Comparison of ENCODE assay signal across 11 cellular contexts in genomic region chr2:237223208-237223861, GRCh38.
DNase-seq lines count a peak whose midpoint lies in the region; ATAC-seq, FAIRE-seq and TF ChIP-seq lines count a peak whose summit lies in the region.
"Had no signal": no experiment of that assay in that cellular context is flagged by ENCODE, and none has a peak within 500 bp of the region (broad histone marks: within the 10 kb centered on the region; RNA-seq: fewer than 3 reads in every experiment).

No MANE protein-coding gene starts in this region.

- peak overlapping the region; percentile 95 for H2BK5ac ChIP-seq in IMR-90 (ENCODE audit: low read depth, low read length, poor library complexity, severe bottlenecking)
- no peak overlapping the region for H2BK5ac ChIP-seq in H1 (ENCODE audit: low read depth, low read length)

- peak overlapping the region; percentile 97 for H2BK120ac ChIP-seq in IMR-90 (ENCODE audit: low read depth, low read length)
- peak overlapping the region; percentile 40 for H2BK120ac ChIP-seq in H1 (replicated peaks; ENCODE audit: low read depth, low read length)

- H3K4me1 ChIP-seq in IMR-90 (ENCODE audit: control insufficient read depth, insufficient read depth, low read length) (peaks cover 30% of the 10 kb centered on the region), H1 (replicated peaks in 1 of 4; ENCODE audit: control insufficient read depth in 3 of 4, insufficient read depth in 4 of 4, low read length in 3 of 4) (peaks cover 0 to under 1% (median 0%) of the 10 kb centered on the region in 4 experiments; a peak in 5 of 7 replicates)

- TSS peak; percentile 61 for BruUV-seq in IMR-90 (replicated peaks; lab: Mats Ljungman, UMichigan)

- CTCF ChIA-PET in AG04449 (lab: Yijun Ruan, JAX) (interaction anchor here (0.9 kb wide), 1 partner anchor 34 kb away, joined by 5 read pairs; no protein-coding TSS in a partner anchor), IMR-90 (lab: Yijun Ruan, JAX) (interaction anchor here (0.7 to 1.2 kb wide), 5 partner anchors 35 to 77 kb away, joined by 3 to 5 read pairs (median 3); no protein-coding TSS in a partner anchor), H1 (lab: Charles Lee; ENCODE audit: partially characterized antibody) (interaction anchor here (1.0 to 1.3 kb wide), 2 partner anchors 32 to 58 kb away, joined by 3 to 7 read pairs; no protein-coding TSS in a partner anchor)

- 0 out of 2 replicates have a peak overlapping the region, but pooled peaks have one; percentile 0 for H2BK12ac ChIP-seq in H1 (ENCODE audit: low read depth, low read length)

- H2BK15ac ChIP-seq in IMR-90 (ENCODE audit: low read depth, low read length), result peak overlapping the region; percentile 47; the same call in 2 of the 3 replicates
- H2BK15ac ChIP-seq in H1 (ENCODE audit: low read length), result no peak overlapping the region

- intact Hi-C loops in IMR-90 (cut with micrococcal nuclease), result loop anchor here (2.0 kb wide), 2 partner anchors 33 to 53 kb away; no protein-coding TSS in a partner anchor

- H3K9me1 ChIP-seq in IMR-90 (ENCODE audit: insufficient read depth, low read length), result peaks cover 22% of the 10 kb centered on the region

- H3K4me2 ChIP-seq in IMR-90 (ENCODE audit: low read depth, low read length) (peak overlapping the region; percentile 30; the same call in 1 of the 2 replicates), H1 (ENCODE audit: insufficient read depth in 1 of 2, low read depth in 2 of 2, low read length in 2 of 2) (no peak overlapping the region)

- peak; percentile 64 for ATAC-seq in IMR-90 (ENCODE audit: low read depth)
- no peak for ATAC-seq in GM18909 (IDR thresholded peaks at IDR 0.05; ENCODE audit: poor library complexity, unreplicated experiment)
- ATAC-seq in HG02885 (IDR thresholded peaks at IDR 0.05; ENCODE audit: poor library complexity, unreplicated experiment), result no peak
- ATAC-seq: activated naive CD4-positive, alpha-beta T cell treated with anti-CD3 and anti-CD28 coated beads, Interleukin-2, amount 50 U/mL, for 72 hours had no signal

- 8% methylated on average over 2 of the region's 6 CpGs; no CpG with 5 or more reads in 1 of the 2 experiments for WGBS in IMR-90 (ENCODE audit: extremely low coverage in 2 of 2, insufficient read length in 1 of 2), 2 experiments
- WGBS in H1 (ENCODE audit: extremely low coverage in 1 of 2, insufficient coverage in 1 of 2, insufficient read length in 1 of 2, insufficient replicate concordance in 2 of 2, low coverage in 1 of 2, low lambda C conversion rate in 2 of 2, missing lambda C conversion rate in 1 of 2), 2 experiments, result 90% methylated on average over 6 of the region's 6 CpGs; no CpG with 5 or more reads in 1 of the 2 experiments

- no peaks in the 10 kb centered on the region for H3K23me2 ChIP-seq in H1 (ENCODE audit: low read depth, low read length)

- H3K9ac ChIP-seq in IMR-90 (ENCODE audit: low read depth, low read length) (peak overlapping the region; percentile 82), H1 (replicated peaks in 1 of 4; ENCODE audit: extremely low read depth in 1 of 4, low read depth in 3 of 4, low read length in 3 of 4) (no peak overlapping the region)

- no peaks in the 10 kb centered on the region for H3K36me3 ChIP-seq in IMR-90 (ENCODE audit: control insufficient read depth, insufficient read depth, low read length)
- H3K36me3 ChIP-seq in H1 (ENCODE audit: control insufficient read depth in 2 of 4, insufficient read depth in 4 of 4, low read length in 3 of 4), result no peaks in the 10 kb centered on the region

- TF ChIP-seq POLR2A in IMR-90 (IDR thresholded peaks at IDR 0.05; ENCODE audit: low read depth, low read length) (peak; percentile 58; the same call in 1 of the 2 replicates), H1 (IDR thresholded peaks at IDR 0.05; ENCODE audit: control extremely low read depth in 1 of 2, low read depth in 2 of 2, low read length in 2 of 2) (no peak)

- peak overlapping the region; percentile 96 for H3K56ac ChIP-seq in IMR-90 (ENCODE audit: extremely low read depth, insufficient read depth, low read length)
- H3K56ac ChIP-seq in H1 (replicated peaks; ENCODE audit: insufficient read length, low read depth, low read length), result no peak overlapping the region

- H4K8ac ChIP-seq in IMR-90 (ENCODE audit: low read depth in 2 of 2, low read length in 2 of 2) (peak overlapping the region; percentile 88), H1 (ENCODE audit: extremely low read depth, insufficient read depth, low read length) (no peak overlapping the region; the same call in 1 of the 2 replicates)

- in situ Hi-C loops in IMR-90 (cut with MboI; ENCODE audit: low sequenced_read_pairs), result no loop called here

- peaks cover 0 to 18% of the 10 kb centered on the region in 2 experiments; a peak in 2 of 4 replicates for H3K79me1 ChIP-seq in IMR-90 (ENCODE audit: low read depth in 1 of 2, low read length in 2 of 2)
- H3K79me1 ChIP-seq in H1 (ENCODE audit: low read depth, low read length), result no peaks in the 10 kb centered on the region

- POLR2A ChIA-PET in AG04449 (lab: Yijun Ruan, JAX) (interaction anchor here (0.5 to 1.2 kb wide), 6 partner anchors 21 to 73 kb away, joined by 3 to 5 read pairs (median 3); no protein-coding TSS in a partner anchor), IMR-90 (lab: Charles Lee; ENCODE audit: unreplicated experiment) (interaction anchor here (0.6 to 2.5 kb wide), 12 partner anchors 11 to 77 kb away, joined by 3 to 11 read pairs (median 4); no protein-coding TSS in a partner anchor), H1 (lab: Charles Lee; ENCODE audit: partially characterized antibody) (no interaction called here)

- H3K4ac ChIP-seq in IMR-90 (ENCODE audit: low read depth, low read length) (peak overlapping the region; percentile 96), H1 (replicated peaks; ENCODE audit: insufficient read length, low read depth, low read length) (no peak overlapping the region)

- peak overlapping the region; percentile 0 for H2AFZ ChIP-seq in IMR-90 (replicated peaks; ENCODE audit: low read length, poor library complexity)
- no peak overlapping the region for H2AFZ ChIP-seq in H1 (ENCODE audit: low read length)

- TF ChIP-seq RAD21 in IMR-90 (IDR thresholded peaks at IDR 0.05; ENCODE audit: low read length) (peak; percentile 42), H1 (IDR thresholded peaks at IDR 0.05 in 1 of 2, conservative IDR thresholded peaks at IDR 0.05 in 1 of 2; ENCODE audit: low read depth in 2 of 2, low read length in 2 of 2) (no peak)

- TF ChIP-seq EP300 in H1 (IDR thresholded peaks at IDR 0.05; ENCODE audit: borderline replicate concordance in 1 of 2, low read depth in 2 of 2, low read length in 2 of 2), result no peak

- H2BK20ac ChIP-seq in IMR-90 (ENCODE audit: low read depth, low read length), result peak overlapping the region; percentile 91
- H2BK20ac ChIP-seq in H1 (ENCODE audit: low read length), result no peak overlapping the region

- H3K9me3 ChIP-seq in IMR-90 (ENCODE audit: control insufficient read depth, insufficient read depth, low read length) (no peaks in the 10 kb centered on the region), H1 (ENCODE audit: insufficient read depth in 2 of 2, low read depth in 1 of 2, low read length in 1 of 2) (no peaks in the 10 kb centered on the region)

- H3K23ac ChIP-seq in IMR-90 (ENCODE audit: low read depth, low read length) (peak overlapping the region; percentile 84), H1 (ENCODE audit: insufficient read length) (no peak overlapping the region)

- no peaks in the 10 kb centered on the region for H4K20me1 ChIP-seq in IMR-90 (ENCODE audit: insufficient read depth, low read length)
- no peaks in the 10 kb centered on the region for H4K20me1 ChIP-seq in H1 (replicated peaks in 1 of 2; ENCODE audit: control insufficient read depth in 1 of 2, insufficient read depth in 2 of 2, low read length in 2 of 2)

- H4K5ac ChIP-seq in IMR-90 (ENCODE audit: low read depth, low read length), result peak overlapping the region; percentile 97
- H4K5ac ChIP-seq in H1 (ENCODE audit: insufficient read length, low read depth, low read length), result no peak overlapping the region

- no peak for FAIRE-seq in H1 (lab: Jason Lieb, UNC)

- peak overlapping the region; percentile 46 for H2AK9ac ChIP-seq in IMR-90 (replicated peaks; ENCODE audit: low read depth, low read length, poor library complexity)

- H3K27me3 ChIP-seq in IMR-90 (ENCODE audit: control insufficient read depth, insufficient read depth, low read length) (no peaks in the 10 kb centered on the region), H1 (replicated peaks in 1 of 4; ENCODE audit: control insufficient read depth in 3 of 4, extremely low read depth in 1 of 4, insufficient read depth in 3 of 4, low read length in 3 of 4) (no peaks in the 10 kb centered on the region; a peak in 1 of 7 replicates)

- DNase-seq in AG04449 (ENCODE audit: low read depth, low spot score) (peak; percentile 99), IMR-90 (peak; percentile 100), H1 (ENCODE audit: low read depth in 1 of 2, low spot score in 2 of 2) (no peak), myocyte (ENCODE audit: low read depth) (peak; percentile 96), KG1 (lab: John Stamatoyannopoulos, UW) (no peak), hypothalamus (lab: John Stamatoyannopoulos, UW) (no peak)
- DNase-seq: NCI-H2227 treated with DMSO at 0.1 percent for 48 hours had no signal

- H3K4me3 ChIP-seq in AG04449 (ENCODE audit: low read depth, low read length), result no peak overlapping the region
- H3K4me3 ChIP-seq in IMR-90 (ENCODE audit: insufficient read depth, low read depth, low read length), result no peak overlapping the region
- no peak overlapping the region for H3K4me3 ChIP-seq in H1 (ENCODE audit: extremely low read depth in 1 of 4, insufficient read depth in 2 of 4, low read depth in 3 of 4, low read length in 4 of 4)

- dilution Hi-C loops in IMR-90 (cut with HindIII; ENCODE audit: low sequenced_read_pairs, unreplicated experiment), result no loop called here

- peak overlapping the region; percentile 99 for H4K91ac ChIP-seq in IMR-90 (ENCODE audit: insufficient read depth, low read depth, low read length)
- H4K91ac ChIP-seq in H1 (replicated peaks; ENCODE audit: insufficient read length, low read length), result peak overlapping the region; percentile 63

- no peak for TF ChIP-seq CTCF in AG04449 (IDR thresholded peaks at IDR 0.05; ENCODE audit: insufficient read depth, low read length, missing control alignments)
- no peak for TF ChIP-seq CTCF in IMR-90 (conservative IDR thresholded peaks at IDR 0.05; ENCODE audit: low read depth, low read length)
- TF ChIP-seq CTCF in H1 (IDR thresholded peaks at IDR 0.05; ENCODE audit: control extremely low read depth in 1 of 3, insufficient read depth in 1 of 3, low read depth in 1 of 3, low read length in 3 of 3), result no peak

- H3K27ac ChIP-seq in IMR-90 (ENCODE audit: insufficient read depth, low read length) (peak overlapping the region; percentile 99), H1 (ENCODE audit: low read depth, low read length) (no peak overlapping the region)
- H3K27ac ChIP-seq: VCaP had no signal

- H2AK5ac ChIP-seq in IMR-90 (ENCODE audit: low read depth, low read length) (peak overlapping the region; percentile 87), H1 (ENCODE audit: low read depth, low read length) (no peak overlapping the region)

- H3K14ac ChIP-seq in IMR-90 (replicated peaks; ENCODE audit: low read depth, low read length) (peak overlapping the region; percentile 88), H1 (ENCODE audit: insufficient read length) (no peak overlapping the region)

- H3K18ac ChIP-seq in IMR-90 (ENCODE audit: low read depth, low read length), result peak overlapping the region; percentile 94
- H3K18ac ChIP-seq in H1 (ENCODE audit: extremely low read depth, low read length), result no peak overlapping the region

- H3K79me2 ChIP-seq in H1 (ENCODE audit: control insufficient read depth in 1 of 2, insufficient read depth in 2 of 2, low read length in 2 of 2), result no peaks in the 10 kb centered on the region

Comparison
In these comparisons a context has a peak if more than half of its experiments do, and no peak if none do; other contexts are left out.
1. DNase-seq: peak in AG04449 (single experiment), IMR-90 (single experiment) and myocyte (single experiment); none in H1 (0 of 2), KG1 (single experiment) and hypothalamus (0 of 51).